15 cellular contexts compared by ENCODE assay signal in the genomic region with DNA sequence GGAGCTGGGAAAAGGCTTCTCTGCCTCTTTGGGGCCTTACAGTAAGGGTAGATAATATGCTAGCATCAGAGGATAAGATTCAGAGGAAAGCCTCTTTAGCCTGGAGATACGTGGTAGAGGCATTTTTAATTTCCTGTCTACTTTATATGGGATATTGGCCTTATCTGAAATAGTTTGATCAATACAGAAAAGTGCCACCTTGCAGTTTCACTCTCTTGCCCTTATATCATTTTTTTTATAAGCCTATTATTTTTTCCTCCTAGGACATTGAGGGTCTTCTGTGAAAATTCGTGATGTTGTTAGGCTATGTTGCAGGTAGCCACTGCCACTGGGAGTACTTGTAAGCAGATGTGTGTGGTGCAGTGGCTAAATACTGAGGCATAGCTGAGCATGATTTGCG. TPM values are rescaled to one million over a fixed set of nuclear protein-coding genes. Genes with fewer than 3 reads are reported as not detected.
DNase-seq lines count a peak whose midpoint lies in the region; ATAC-seq and TF ChIP-seq lines count a peak whose summit lies in the region.
"Had no signal": no experiment of that assay in that cellular context is flagged by ENCODE, and none has a peak within 500 bp of the region (broad histone marks: within the 10 kb centered on the region; RNA-seq: fewer than 3 reads in every experiment).

No MANE protein-coding gene starts in this region.

- no peak overlapping the region for H4K8ac ChIP-seq in H9 (replicated peaks; ENCODE audit: insufficient read length, low read depth, low read length)

- H3K4me3 Mint-ChIP-seq in stimulated activated naive CD8-positive, alpha-beta T cell treated with anti-CD3 and anti-CD28 coated beads, Interleukin-15, Interleukin-2, amounts not matched to agents 100 ng/mL and 50 ng/mL, for 24 hours: no peak overlapping the region
- H3K4me3 Mint-ChIP-seq in stimulated activated naive CD8-positive, alpha-beta T cell treated with anti-CD3 and anti-CD28 coated beads, Interleukin-15, amount 100 ng/mL, for 72 hours: no peak overlapping the region
- no peak overlapping the region for H3K4me3 Mint-ChIP-seq in activated CD8-positive, alpha-beta T cell treated with anti-CD3 and anti-CD28 coated beads, Interleukin-2, amount 10 ng/mL, durations not matched to agents 7 days and 5 days
- H3K4me3 Mint-ChIP-seq in endothelial cell (ENCODE audit: unreplicated experiment) (no peak overlapping the region), H9 (no peak overlapping the region)

- peaks cover 2% of the 10 kb centered on the region for H3K4me1 Mint-ChIP-seq in stimulated activated naive CD8-positive, alpha-beta T cell treated with anti-CD3 and anti-CD28 coated beads, Interleukin-15, Interleukin-2, amounts not matched to agents 100 ng/mL and 50 ng/mL, for 24 hours (ENCODE audit: low read depth)
- H3K4me1 Mint-ChIP-seq in stimulated activated naive CD8-positive, alpha-beta T cell treated with anti-CD3 and anti-CD28 coated beads, Interleukin-15, amount 100 ng/mL, for 72 hours: peaks cover 22% of the 10 kb centered on the region
- peaks cover 12% of the 10 kb centered on the region for H3K4me1 Mint-ChIP-seq in activated CD8-positive, alpha-beta T cell treated with anti-CD3 and anti-CD28 coated beads, Interleukin-2, amount 10 ng/mL, durations not matched to agents 7 days and 5 days (ENCODE audit: low read depth)
- no peaks in the 10 kb centered on the region for H3K4me1 Mint-ChIP-seq in endothelial cell (ENCODE audit: unreplicated experiment)
- no peaks in the 10 kb centered on the region for H3K4me1 Mint-ChIP-seq in H9

- H2BK15ac ChIP-seq in H9 (ENCODE audit: low read depth, low read length): no peak overlapping the region

- no peak overlapping the region for H2AK5ac ChIP-seq in H9 (ENCODE audit: insufficient read length, low read length)

- no peak overlapping the region for H3K4me2 ChIP-seq in H9 (ENCODE audit: insufficient read depth, insufficient read length, low read length)
- H3K4me2 ChIP-seq: BLaER1 had no signal

- H3K23ac ChIP-seq in H9 (ENCODE audit: insufficient read length, low read depth, low read length): no peak overlapping the region

- no CpG with 5 or more reads among the region's 3 CpGs for WGBS in H9 (ENCODE audit: extremely low coverage, insufficient read length, low lambda C conversion rate)

- H3K4me1 ChIP-seq in effector memory CD4-positive, alpha-beta T cell (ENCODE audit: control insufficient read depth, insufficient read depth, low read length, poor library complexity, severe bottlenecking): no peaks in the 10 kb centered on the region
- H3K4me1 ChIP-seq in H9 (ENCODE audit: insufficient read depth, low read length): no peaks in the 10 kb centered on the region
- H3K4me1 ChIP-seq: BLaER1 had no signal

- H3K27me3 ChIP-seq in effector memory CD4-positive, alpha-beta T cell (replicated peaks; ENCODE audit: control insufficient read depth, insufficient read depth, low read length, poor library complexity, severe bottlenecking): no peaks in the 10 kb centered on the region
- no peaks in the 10 kb centered on the region for H3K27me3 ChIP-seq in H9 (ENCODE audit: insufficient read depth, low read length)
- H3K27me3 ChIP-seq: BLaER1 had no signal

- H3K14ac ChIP-seq in H9 (ENCODE audit: insufficient read depth, low read length): no peak overlapping the region

- peaks cover 84% of the 10 kb centered on the region for H3K36me3 Mint-ChIP-seq in stimulated activated naive CD8-positive, alpha-beta T cell treated with anti-CD3 and anti-CD28 coated beads, Interleukin-15, Interleukin-2, amounts not matched to agents 100 ng/mL and 50 ng/mL, for 24 hours (ENCODE audit: low read depth)
- H3K36me3 Mint-ChIP-seq in activated CD8-positive, alpha-beta T cell treated with anti-CD3 and anti-CD28 coated beads, Interleukin-2, amount 10 ng/mL, durations not matched to agents 7 days and 5 days (ENCODE audit: low read depth): peaks cover 66% of the 10 kb centered on the region
- peaks cover 23% of the 10 kb centered on the region for H3K36me3 Mint-ChIP-seq in endothelial cell (ENCODE audit: low read depth, unreplicated experiment)
- H3K36me3 Mint-ChIP-seq in H9 (ENCODE audit: insufficient read depth in 1 of 3, low read depth in 3 of 3): peaks cover 76 to 92% (median 90%) of the 10 kb centered on the region in 3 experiments

- no peaks in the 10 kb centered on the region for H3K79me2 ChIP-seq in H9 (ENCODE audit: insufficient read depth, low read length)

- H3K79me1 ChIP-seq in H9 (ENCODE audit: insufficient read depth, low read depth, low read length, poor library complexity, severe bottlenecking): peaks cover 9% of the 10 kb centered on the region

- H4K5ac ChIP-seq in H9 (ENCODE audit: insufficient read length, low read depth, low read length): no peak overlapping the region

- H3K9me3 Mint-ChIP-seq in stimulated activated naive CD8-positive, alpha-beta T cell treated with anti-CD3 and anti-CD28 coated beads, Interleukin-15, Interleukin-2, amounts not matched to agents 100 ng/mL and 50 ng/mL, for 24 hours: no peaks in the 10 kb centered on the region
- no peaks in the 10 kb centered on the region for H3K9me3 Mint-ChIP-seq in stimulated activated naive CD8-positive, alpha-beta T cell treated with anti-CD3 and anti-CD28 coated beads, Interleukin-15, amount 100 ng/mL, for 72 hours
- H3K9me3 Mint-ChIP-seq in activated CD8-positive, alpha-beta T cell treated with anti-CD3 and anti-CD28 coated beads, Interleukin-2, amount 10 ng/mL, durations not matched to agents 7 days and 5 days (ENCODE audit: insufficient read depth): no peaks in the 10 kb centered on the region
- H3K9me3 Mint-ChIP-seq in endothelial cell (ENCODE audit: unreplicated experiment): no peaks in the 10 kb centered on the region
- H3K9me3 Mint-ChIP-seq in H9: no peaks in the 10 kb centered on the region; a peak in 2 of 5 replicates

- no peak overlapping the region for H3K27ac ChIP-seq in effector memory CD4-positive, alpha-beta T cell (ENCODE audit: insufficient read depth, low read length, poor library complexity, severe bottlenecking)
- no peak overlapping the region for H3K27ac ChIP-seq in H9 (ENCODE audit: insufficient read length, low read depth, low read length)
- H3K27ac ChIP-seq: BLaER1 had no signal

- H3K9me3 ChIP-seq in effector memory CD4-positive, alpha-beta T cell (ENCODE audit: control insufficient read depth, low read length): no peaks in the 10 kb centered on the region
- H3K9me3 ChIP-seq in H9 (ENCODE audit: control insufficient read depth, low read depth, low read length): no peaks in the 10 kb centered on the region
- H3K9me3 ChIP-seq: BLaER1 had no signal

- TF ChIP-seq CTCF in endothelial cell (IDR thresholded peaks at IDR 0.05; ENCODE audit: unreplicated experiment): no peak
- TF ChIP-seq CTCF in H9 (conservative IDR thresholded peaks at IDR 0.05): no peak

- no peak overlapping the region for H2AFZ ChIP-seq in H9 (ENCODE audit: low read length)

- no peak overlapping the region for H2BK20ac ChIP-seq in H9 (ENCODE audit: low read depth, low read length, poor library complexity, severe bottlenecking)

- no peak overlapping the region for H2BK5ac ChIP-seq in H9 (ENCODE audit: insufficient read length, low read length)

- no peak overlapping the region for H3T11ph ChIP-seq in H9 (ENCODE audit: low read length)

- POLR2A ChIA-PET in activated CD8-positive, alpha-beta T cell treated with anti-CD3 and anti-CD28 coated beads, Interleukin-2, amount 10 ng/mL, durations not matched to agents 7 days and 5 days (lab: Charles Lee): no interaction called here

- H2BK120ac ChIP-seq in H9 (ENCODE audit: low read depth, low read length, poor library complexity, severe bottlenecking): no peak overlapping the region

- peak overlapping the region; percentile 29 for H3K27ac Mint-ChIP-seq in stimulated activated naive CD8-positive, alpha-beta T cell treated with anti-CD3 and anti-CD28 coated beads, Interleukin-15, Interleukin-2, amounts not matched to agents 100 ng/mL and 50 ng/mL, for 24 hours
- peak overlapping the region in 1 of 2 donors; percentile 58 for H3K27ac Mint-ChIP-seq in stimulated activated naive CD8-positive, alpha-beta T cell treated with anti-CD3 and anti-CD28 coated beads, Interleukin-15, amount 100 ng/mL, for 72 hours
- H3K27ac Mint-ChIP-seq in activated CD8-positive, alpha-beta T cell treated with anti-CD3 and anti-CD28 coated beads, Interleukin-2, amount 10 ng/mL, durations not matched to agents 7 days and 5 days: peak overlapping the region; percentile 64
- H3K27ac Mint-ChIP-seq in endothelial cell (ENCODE audit: unreplicated experiment): peak overlapping the region; percentile 1
- H3K27ac Mint-ChIP-seq in H9: no peak overlapping the region

- no peak overlapping the region for H3K56ac ChIP-seq in H9 (ENCODE audit: insufficient read length, low read depth, low read length)

- CTCF ChIA-PET in activated CD8-positive, alpha-beta T cell treated with anti-CD3 and anti-CD28 coated beads, Interleukin-2, amount 10 ng/mL, durations not matched to agents 7 days and 5 days (lab: Charles Lee): interaction anchor here (1.2 kb wide), 1 partner anchor 9 kb away, joined by 4 read pairs; no protein-coding TSS in a partner anchor

- no peak for ATAC-seq in stimulated activated naive CD8-positive, alpha-beta T cell treated with anti-CD3 and anti-CD28 coated beads, Interleukin-15, amount 100 ng/mL, for 72 hours
- ATAC-seq in activated CD8-positive, alpha-beta T cell treated with anti-CD3 and anti-CD28 coated beads, Interleukin-2, amount 10 ng/mL, durations not matched to agents 7 days and 5 days: no peak

- no peaks in the 10 kb centered on the region for H4K20me1 ChIP-seq in H9 (ENCODE audit: control insufficient read depth, insufficient read depth, insufficient read length)

- H3K18ac ChIP-seq in H9 (ENCODE audit: insufficient read length, low read depth, low read length): no peak overlapping the region

- no peak overlapping the region for H3K4me3 ChIP-seq in effector memory CD4-positive, alpha-beta T cell (ENCODE audit: insufficient read depth, low read depth, low read length, poor library complexity, severe bottlenecking)
- H3K4me3 ChIP-seq: BLaER1 had no signal

- no peak overlapping the region for H3K4ac ChIP-seq in H9 (ENCODE audit: low read depth, low read length)

- no peaks in the 10 kb centered on the region for H3K23me2 ChIP-seq in H9 (ENCODE audit: insufficient read length, low read depth, low read length, poor library complexity, severe bottlenecking)

- H3K36me3 ChIP-seq in effector memory CD4-positive, alpha-beta T cell (ENCODE audit: control insufficient read depth, insufficient read depth, low read length): peaks cover 76% of the 10 kb centered on the region

- H4K91ac ChIP-seq in H9 (ENCODE audit: insufficient read length, low read depth, low read length): no peak overlapping the region

- no peaks in the 10 kb centered on the region for H3K27me3 Mint-ChIP-seq in stimulated activated naive CD8-positive, alpha-beta T cell treated with anti-CD3 and anti-CD28 coated beads, Interleukin-15, Interleukin-2, amounts not matched to agents 100 ng/mL and 50 ng/mL, for 24 hours
- H3K27me3 Mint-ChIP-seq in stimulated activated naive CD8-positive, alpha-beta T cell treated with anti-CD3 and anti-CD28 coated beads, Interleukin-15, amount 100 ng/mL, for 72 hours: no peaks in the 10 kb centered on the region
- no peaks in the 10 kb centered on the region for H3K27me3 Mint-ChIP-seq in activated CD8-positive, alpha-beta T cell treated with anti-CD3 and anti-CD28 coated beads, Interleukin-2, amount 10 ng/mL, durations not matched to agents 7 days and 5 days (ENCODE audit: low read depth)
- peaks cover 2% of the 10 kb centered on the region for H3K27me3 Mint-ChIP-seq in endothelial cell (ENCODE audit: unreplicated experiment)
- H3K27me3 Mint-ChIP-seq in H9 (ENCODE audit: low read depth): no peaks in the 10 kb centered on the region

- H2BK12ac ChIP-seq in H9 (ENCODE audit: insufficient read length, low read depth, low read length): no peak overlapping the region

- H3K9ac ChIP-seq in H9 (ENCODE audit: extremely low read depth, insufficient read length, low read length): no peak overlapping the region
- H3K9ac ChIP-seq: BLaER1 had no signal

- no peak for DNase-seq in stimulated activated naive CD8-positive, alpha-beta T cell treated with anti-CD3 and anti-CD28 coated beads, Interleukin-15, amount 100 ng/mL, for 72 hours
- DNase-seq in activated CD8-positive, alpha-beta T cell treated with anti-CD3 and anti-CD28 coated beads, Interleukin-2, amount 10 ng/mL, durations not matched to agents 7 days and 5 days: no peak
- DNase-seq in endothelial cell (ENCODE audit: low spot score): no peak
- DNase-seq in effector memory CD4-positive, alpha-beta T cell: no peak
- DNase-seq in H9: no peak
- DNase-seq in NCI-H2227 treated with DMSO at 0.1 percent for 48 hours (lab: John Stamatoyannopoulos, UW): no peak
- DNase-seq: DMS53, Karpas-422, NCI-H1105 treated with DMSO at 0.1 percent for 48 hours, NCI-H187 treated with DMSO at 0.1 percent for 48 hours, NCI-H2171, NCI-H510A, SHP77 had no signal

RNA-seq across cellular contexts. Expression of gene TOGARAM2, which starts 40.1 kb away (rescaled TPM):
- total RNA-seq in activated CD8-positive, alpha-beta T cell treated with anti-CD3 and anti-CD28 coated beads, Interleukin-2, amount 10 ng/mL, durations not matched to agents 7 days and 5 days: 10 to 100 TPM; 10.0 to 10.5 TPM
- 0.23 TPM for total RNA-seq in endothelial cell (ENCODE audit: unreplicated experiment)
- total RNA-seq in H9 (2021): 0.18 and 0.83 TPM in 2 replicates

RNA-seq across cellular contexts. Expression of gene WDR43, which starts 46.5 kb away (rescaled TPM):
- 10 to 100 TPM; 70.3 to 81.2 TPM for total RNA-seq in activated CD8-positive, alpha-beta T cell treated with anti-CD3 and anti-CD28 coated beads, Interleukin-2, amount 10 ng/mL, durations not matched to agents 7 days and 5 days
- total RNA-seq in endothelial cell (ENCODE audit: unreplicated experiment) (33.5 TPM), H9 (2021) (154 and 186 TPM in 2 replicates)

Comparison
In these comparisons a context has a peak if more than half of its experiments do, and no peak if none do; other contexts are left out.
1. H3K27ac Mint-ChIP-seq: peak in stimulated activated naive CD8-positive, alpha-beta T cell treated with anti-CD3 and anti-CD28 coated beads, Interleukin-15, Interleukin-2, amounts not matched to agents 100 ng/mL and 50 ng/mL, for 24 hours (single experiment), activated CD8-positive, alpha-beta T cell treated with anti-CD3 and anti-CD28 coated beads, Interleukin-2, amount 10 ng/mL, durations not matched to agents 7 days and 5 days (single experiment) and endothelial cell (single experiment); none in H9 (0 of 3).